Comparison of ENCODE assay signal across 16 cellular contexts in the genomic region with DNA sequence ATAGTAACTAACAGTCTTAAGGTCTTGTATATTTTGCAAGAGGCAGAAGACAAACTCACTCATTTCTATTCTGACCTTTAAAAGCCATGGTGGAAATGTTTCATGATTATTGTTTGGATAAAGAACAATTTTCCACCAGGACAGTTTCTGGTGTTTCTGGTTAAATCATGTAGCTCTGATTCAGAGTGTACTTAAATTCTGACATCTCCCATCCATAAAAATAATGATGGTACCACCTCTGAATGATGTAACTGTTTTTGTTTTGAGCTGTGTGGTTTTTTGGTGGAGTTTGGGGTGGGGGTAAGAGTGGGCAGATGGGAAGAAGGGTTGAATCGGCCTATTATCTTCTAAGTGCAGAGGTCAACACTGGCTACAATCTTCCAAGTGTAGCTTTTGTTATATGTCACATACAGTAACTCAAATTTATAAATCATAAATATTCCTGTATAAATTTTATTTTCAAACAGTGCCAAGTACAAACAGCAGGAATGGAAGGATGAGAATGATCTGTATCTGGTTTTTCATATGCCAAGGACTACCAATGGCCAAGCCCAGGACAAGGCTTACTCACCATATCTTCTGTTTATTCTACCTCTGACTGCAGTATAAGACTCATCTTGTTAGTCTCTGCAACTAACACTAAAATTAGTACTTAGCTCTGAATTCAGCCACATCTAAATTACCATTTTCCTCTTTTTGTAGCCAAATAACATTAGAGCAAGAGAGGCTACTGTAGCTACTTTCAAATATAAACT.
A peak's percentile ranks its signal among the peaks of the same experiment; 100 is the strongest.
DNase-seq lines count a peak whose midpoint lies in the region; ATAC-seq and TF ChIP-seq lines count a peak whose summit lies in the region.
"Had no signal": no experiment of that assay in that cellular context is flagged by ENCODE, and none has a peak within 500 bp of the region (broad histone marks: within the 10 kb centered on the region; RNA-seq: fewer than 3 reads in every experiment).

No MANE protein-coding gene starts in this region.

- no peak for TF ChIP-seq CTCF in gastroesophageal sphincter (IDR thresholded peaks at IDR 0.05)

- H3K27me3 Mint-ChIP-seq in activated CD4-positive, alpha-beta memory T cell treated with anti-CD3 and anti-CD28 coated beads, Interleukin-2, amount 10 ng/mL, durations not matched to agents 7 days and 5 days, result no peaks in the 10 kb centered on the region
- H3K27me3 Mint-ChIP-seq: B cell; dendritic cell treated with granulocyte-macrophage colony-stimulating factor and Interleukin-4, amounts not matched to agents 40 ng/mL and 50 ng/mL, for 4 days had no signal

- POLR2A ChIA-PET in activated CD4-positive, alpha-beta memory T cell treated with anti-CD3 and anti-CD28 coated beads, Interleukin-2, amount 10 ng/mL, durations not matched to agents 7 days and 5 days (lab: Charles Lee), result interaction anchor here (2.0 to 2.5 kb wide), 2 partner anchors 61 to 63 kb away, joined by 10 to 11 read pairs; no protein-coding TSS in a partner anchor

- H3K4me1 ChIP-seq in gastroesophageal sphincter, result peaks cover 2 to 40% (median 18%) of the 10 kb centered on the region in 3 donors
- H3K4me1 ChIP-seq: prostate gland had no signal

- peak; percentile 16 for DNase-seq in A172 (ENCODE audit: low spot score)
- DNase-seq in ELR (ENCODE audit: low read depth), result peak; percentile 36
- no peak for DNase-seq in activated CD4-positive, alpha-beta memory T cell treated with anti-CD3 and anti-CD28 coated beads, Interleukin-2, amount 10 ng/mL, durations not matched to agents 7 days and 5 days
- no peak for DNase-seq in NCI-H1105 (lab: John Stamatoyannopoulos, UW)
- no peak for DNase-seq in activated CD4-positive, alpha-beta T cell treated with anti-CD3 and anti-CD28 coated beads for 1 hour
- DNase-seq: aorta, left lung, MM.1S, Right ventricle myocardium superior had no signal

- no peaks in the 10 kb centered on the region for H3K9me3 ChIP-seq in gastroesophageal sphincter
- H3K9me3 ChIP-seq: left lung, prostate gland, tibial nerve had no signal

- no peak overlapping the region for H3K4me3 ChIP-seq in gastroesophageal sphincter
- H3K4me3 ChIP-seq: left lung, prostate gland, tibial nerve had no signal

- TF ChIP-seq EP300 in gastroesophageal sphincter (IDR thresholded peaks at IDR 0.05), result no peak

- H3K27ac Mint-ChIP-seq in activated CD4-positive, alpha-beta memory T cell treated with anti-CD3 and anti-CD28 coated beads, Interleukin-2, amount 10 ng/mL, durations not matched to agents 7 days and 5 days, result peak overlapping the region; percentile 41
- H3K27ac Mint-ChIP-seq: B cell; dendritic cell treated with granulocyte-macrophage colony-stimulating factor and Interleukin-4, amounts not matched to agents 40 ng/mL and 50 ng/mL, for 4 days had no signal

- TF ChIP-seq POLR2A in gastroesophageal sphincter (IDR thresholded peaks at IDR 0.05), result no peak

- H3K36me3 Mint-ChIP-seq in activated CD4-positive, alpha-beta memory T cell treated with anti-CD3 and anti-CD28 coated beads, Interleukin-2, amount 10 ng/mL, durations not matched to agents 7 days and 5 days (ENCODE audit: low read depth), result peaks cover 6% of the 10 kb centered on the region

- peaks cover 37% of the 10 kb centered on the region for H3K4me1 Mint-ChIP-seq in activated CD4-positive, alpha-beta memory T cell treated with anti-CD3 and anti-CD28 coated beads, Interleukin-2, amount 10 ng/mL, durations not matched to agents 7 days and 5 days

- H3K4me3 Mint-ChIP-seq in activated CD4-positive, alpha-beta memory T cell treated with anti-CD3 and anti-CD28 coated beads, Interleukin-2, amount 10 ng/mL, durations not matched to agents 7 days and 5 days, result peak overlapping the region; percentile 16
- H3K4me3 Mint-ChIP-seq: dendritic cell treated with granulocyte-macrophage colony-stimulating factor and Interleukin-4, amounts not matched to agents 40 ng/mL and 50 ng/mL, for 4 days had no signal

- 25 to 50% methylated on average over 1 of the region's 1 CpG for WGBS in gastroesophageal sphincter (ENCODE audit: low coverage in 1 of 2), 2 donors

- peak overlapping the region in 1 of 4 donors; percentile 5 for H3K27ac ChIP-seq in gastroesophageal sphincter
- H3K27ac ChIP-seq: left lung, prostate gland had no signal

- H3K9me3 Mint-ChIP-seq in activated CD4-positive, alpha-beta memory T cell treated with anti-CD3 and anti-CD28 coated beads, Interleukin-2, amount 10 ng/mL, durations not matched to agents 7 days and 5 days, result no peaks in the 10 kb centered on the region
- H3K9me3 Mint-ChIP-seq: dendritic cell treated with granulocyte-macrophage colony-stimulating factor and Interleukin-4, amounts not matched to agents 40 ng/mL and 50 ng/mL, for 4 days had no signal

- CTCF ChIA-PET in activated CD4-positive, alpha-beta memory T cell treated with anti-CD3 and anti-CD28 coated beads, Interleukin-2, amount 10 ng/mL, durations not matched to agents 7 days and 5 days (lab: Charles Lee), result interaction anchor here (0.7 to 2.3 kb wide), 4 partner anchors 10 to 40 kb away, joined by 3 to 6 read pairs (median 6); no protein-coding TSS in a partner anchor

- no peaks in the 10 kb centered on the region for H3K36me3 ChIP-seq in gastroesophageal sphincter
- H3K36me3 ChIP-seq: prostate gland, tibial nerve had no signal

- peak; percentile 28 for ATAC-seq in gastroesophageal sphincter
- no peak for ATAC-seq in HG03439 (IDR thresholded peaks at IDR 0.05; ENCODE audit: unreplicated experiment)
- ATAC-seq in GM21717 (IDR thresholded peaks at IDR 0.05; ENCODE audit: unreplicated experiment), result no peak
- ATAC-seq: left lung had no signal

- no peaks in the 10 kb centered on the region for H3K27me3 ChIP-seq in gastroesophageal sphincter
- H3K27me3 ChIP-seq: left lung, tibial nerve had no signal

Comparison
In these comparisons a context has a peak if more than half of its experiments do, and no peak if none do; other contexts are left out.
1. DNase-seq: peak in A172 (single experiment) and ELR (single experiment); none in activated CD4-positive, alpha-beta memory T cell treated with anti-CD3 and anti-CD28 coated beads, Interleukin-2, amount 10 ng/mL, durations not matched to agents 7 days and 5 days (single experiment), NCI-H1105 (single experiment) and activated CD4-positive, alpha-beta T cell treated with anti-CD3 and anti-CD28 coated beads for 1 hour (single experiment).